Comparison of ENCODE assay signal across 1 cellular context in genomic region chr4:18020145-18020670, GRCh38.
TF ChIP-seq lines count a peak whose summit lies in the region.

No MANE protein-coding gene starts in this region.

TF ChIP-seq in GM23338, 12 proteins besides CTCF, POLR2A, EP300 and RAD21 (continued from another document):
- TF ChIP-seq ETS1 (IDR thresholded peaks at IDR 0.05) (no peak), POLR2AphosphoS5 (IDR thresholded peaks at IDR 0.05; ENCODE audit: low read depth) (no peak), NANOG (IDR thresholded peaks at IDR 0.05; ENCODE audit: borderline replicate concordance) (no peak)
